ENCODE assay signal across 8 cellular contexts in the genomic region with DNA sequence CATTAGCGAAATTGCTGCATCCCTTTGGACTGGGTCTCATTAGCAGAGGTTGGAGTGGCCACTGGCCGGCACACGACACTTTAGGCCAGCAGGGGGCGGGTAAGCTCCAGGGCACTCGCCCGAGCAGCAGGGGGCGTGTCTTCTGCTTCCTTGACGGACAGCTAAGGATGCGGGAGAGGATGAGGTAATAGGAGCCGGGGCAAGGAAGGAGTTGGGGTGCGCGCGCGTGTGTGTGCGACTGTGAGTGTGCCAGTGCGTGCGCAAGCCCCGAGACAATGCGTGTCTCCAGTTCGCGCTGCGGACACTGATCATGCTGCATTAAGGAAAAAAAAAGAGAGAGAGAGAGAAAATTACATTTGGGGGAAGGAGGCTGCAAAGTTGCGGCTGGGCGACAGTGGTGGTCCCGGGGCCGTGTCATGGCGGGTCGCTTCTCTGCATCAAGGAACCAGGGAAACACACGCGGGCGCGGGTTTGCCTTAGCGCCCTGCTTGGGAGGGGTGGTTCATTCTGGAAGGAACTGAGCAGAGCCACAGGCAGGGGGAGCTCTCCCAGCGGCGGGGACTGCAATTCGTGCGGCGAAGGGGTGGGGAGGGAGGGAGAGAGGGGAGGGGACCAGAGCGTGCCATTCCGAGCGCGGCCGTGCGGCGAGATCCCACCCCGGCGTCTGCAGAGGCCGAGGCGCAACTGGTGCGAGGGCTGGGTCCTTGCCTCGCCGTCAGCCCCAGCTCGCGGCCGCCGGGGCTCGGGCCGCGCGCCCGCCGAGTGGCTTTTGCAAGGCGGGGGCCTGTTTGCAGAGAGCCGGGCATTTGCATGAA. TPM values are rescaled to one million over a fixed set of nuclear protein-coding genes. Genes with fewer than 3 reads are reported as not detected.
A peak's percentile ranks its signal among the peaks of the same experiment; 100 is the strongest.
DNase-seq lines count a peak whose midpoint lies in the region; TF ChIP-seq lines count a peak whose summit lies in the region.

DTX4 (plus strand) TSS at position 625 of the 815 bp plus-strand sequence. CDS start 464 bp downstream, outside the sequence.

- DNase-seq in GM04504 (ENCODE audit: low read depth) (peak; percentile 60), HAP-1 (ENCODE audit: low spot score in 2 of 2) (peak; percentile 86 to 97), MG63 (peak; percentile 92), SK-N-DZ (ENCODE audit: low spot score) (peak; percentile 89), glomerular visceral epithelial cell (ENCODE audit: extremely low spot score) (peak; percentile 85), osteoblast (ENCODE audit: insufficient read length, low spot score, missing footprints) (peak; percentile 95), testis (peak; percentile 97)

- no peaks in the 10 kb centered on the region for H3K36me3 Mint-ChIP-seq in activated naive CD4-positive, alpha-beta T cell treated with anti-CD3 and anti-CD28 coated beads, Interleukin-2, amount 50 U/mL, for 24 hours

- WGBS in testis, 2 donors, result 1% methylated on average over 33 to 38 of the region's 64 CpGs

- intact Hi-C loops in testis (cut with DNase I; ENCODE audit: low total_unique reads), result loop anchor here (5.0 to 10.0 kb wide), 2 partner anchors 36 to 113 kb away; no protein-coding TSS in a partner anchor

- H3K9me3 Mint-ChIP-seq in activated naive CD4-positive, alpha-beta T cell treated with anti-CD3 and anti-CD28 coated beads, Interleukin-2, amount 50 U/mL, for 24 hours, result no peaks in the 10 kb centered on the region

- in situ Hi-C loops in HAP-1 (cut with MboI; ENCODE audit: low sequenced_read_pairs), result no loop called here

- H3K4me3 ChIP-seq in HAP-1 (peak within 1 kb of the TSS; percentile 47), MG63 (peak within 1 kb of the TSS; percentile 62), osteoblast (ENCODE audit: insufficient read depth, low read length) (peak within 1 kb of the TSS; percentile 75), testis (peak within 1 kb of the TSS; percentile 69 to 70)

- H3K4me2 ChIP-seq in osteoblast (ENCODE audit: insufficient read depth, low read length), result peak within 1 kb of the TSS; percentile 99

- H3K36me3 ChIP-seq in HAP-1 (replicated peaks) (no peaks in the 10 kb centered on the region), MG63 (peaks cover 22% of the 10 kb centered on the region), osteoblast (ENCODE audit: insufficient read depth, low read length) (no peaks in the 10 kb centered on the region), testis (ENCODE audit: low read depth, missing control alignments) (no peaks in the 10 kb centered on the region)

- H3K27ac Mint-ChIP-seq in activated naive CD4-positive, alpha-beta T cell treated with anti-CD3 and anti-CD28 coated beads, Interleukin-2, amount 50 U/mL, for 24 hours, result no peak within 1 kb of the TSS

- H3K9me3 ChIP-seq in HAP-1, result no peaks in the 10 kb centered on the region
- H3K9me3 ChIP-seq in MG63, result no peaks in the 10 kb centered on the region
- no peaks in the 10 kb centered on the region for H3K9me3 ChIP-seq in osteoblast (ENCODE audit: low read depth, low read length)
- H3K9me3 ChIP-seq in testis, result no peaks in the 10 kb centered on the region

- peak within 1 kb of the TSS; percentile 87 for H3K4me3 Mint-ChIP-seq in activated naive CD4-positive, alpha-beta T cell treated with anti-CD3 and anti-CD28 coated beads, Interleukin-2, amount 50 U/mL, for 24 hours

- H3K27me3 ChIP-seq in HAP-1 (ENCODE audit: low read depth) (peaks cover 9% of the 10 kb centered on the region), MG63 (no peaks in the 10 kb centered on the region), osteoblast (ENCODE audit: insufficient read depth, low read length) (peaks cover 36% of the 10 kb centered on the region), testis (no peaks in the 10 kb centered on the region)

- no peaks in the 10 kb centered on the region for H4K20me1 ChIP-seq in osteoblast (ENCODE audit: insufficient read depth, low read length)

- H3K27me3 Mint-ChIP-seq in activated naive CD4-positive, alpha-beta T cell treated with anti-CD3 and anti-CD28 coated beads, Interleukin-2, amount 50 U/mL, for 24 hours, result peaks cover 6% of the 10 kb centered on the region

- TF ChIP-seq POLR2A in testis (IDR thresholded peaks at IDR 0.05), result no peak

- TF ChIP-seq CTCF in osteoblast (IDR thresholded peaks at IDR 0.05; ENCODE audit: extremely low read depth, low read depth, low read length) (peak; percentile 86), testis (IDR thresholded peaks at IDR 0.05) (peak; percentile 83 to 97 (median 95))

- H3K27ac ChIP-seq in osteoblast (ENCODE audit: low read depth, low read length), result no peak within 1 kb of the TSS
- H3K27ac ChIP-seq in testis, result peak within 1 kb of the TSS; percentile 37 to 68

- H3K4me1 Mint-ChIP-seq in activated naive CD4-positive, alpha-beta T cell treated with anti-CD3 and anti-CD28 coated beads, Interleukin-2, amount 50 U/mL, for 24 hours, result peaks cover 13% of the 10 kb centered on the region

- peaks cover 11% of the 10 kb centered on the region for H3K4me1 ChIP-seq in HAP-1
- H3K4me1 ChIP-seq in osteoblast (ENCODE audit: insufficient read depth, low read length), result peaks cover 14% of the 10 kb centered on the region
- peaks cover 21% of the 10 kb centered on the region for H3K4me1 ChIP-seq in testis

- peak within 1 kb of the TSS; percentile 90 for H2AFZ ChIP-seq in osteoblast (ENCODE audit: low read length)

- H3K79me2 ChIP-seq in osteoblast (ENCODE audit: insufficient read depth, low read length), result no peaks in the 10 kb centered on the region

RNA-seq across cellular contexts. Expression of gene DTX4, which starts in this region (rescaled TPM):
- 18.8 and 22.7 TPM in 2 replicates for total RNA-seq in MG63 (2014; rRNA removed; shearing (Covaris generic); ENCODE audit: low replicate concordance)
- 5.3 and 5.4 TPM in 2 replicates for polyA plus RNA-seq in SK-N-DZ (2014; cell fraction: cytosol; rRNA removed)
- 6.7 and 6.9 TPM in 2 replicates for polyA plus RNA-seq in SK-N-DZ (2014; cell fraction: nucleus; rRNA removed)
- total RNA-seq in osteoblast (under 0.01 and 0.29 TPM in 2 replicates), testis (10 to 100 TPM in 1 of 2 donors, 1 to 10 TPM in 1; 4.5 to 10.2 TPM)
- polyA plus RNA-seq in testis (ENCODE audit: insufficient read depth, low read depth, low replicate concordance), result 6.1 TPM

Comparison
In these comparisons a context has a peak if more than half of its experiments do, and no peak if none do; other contexts are left out.
1. Peak in DNase-seq, H3K4me3 ChIP-seq and H3K4me2 ChIP-seq in osteoblast; RNA of the gene not detected or under 1 TPM.